6 cellular contexts compared by ENCODE assay signal in genomic region chr17:66345949-66346638, GRCh38. TPM values are rescaled to one million over a fixed set of nuclear protein-coding genes. Genes with fewer than 3 reads are reported as not detected.
A peak's percentile ranks its signal among the peaks of the same experiment; 100 is the strongest.
DNase-seq lines count a peak whose midpoint lies in the region; ATAC-seq and TF ChIP-seq lines count a peak whose summit lies in the region.
"Not testable (repeated sequence)": the region's sequence is repeated elsewhere in the genome, so short reads cannot be mapped to it uniquely, and the experiment has no call there.

No MANE protein-coding gene starts in this region.

- not testable (repeated sequence) for H3K9ac ChIP-seq in colonic mucosa (ENCODE audit: low read depth in 2 of 2, low read length in 2 of 2)

- H3K4me1 ChIP-seq in HEK293 (ENCODE audit: control insufficient read depth, insufficient read depth, low read length) (peaks cover 47% of the 10 kb centered on the region), colonic mucosa (peaks cover 17% of the 10 kb centered on the region), mucosa of descending colon (ENCODE audit: low read depth) (peaks cover 31% of the 10 kb centered on the region)

- intact Hi-C loops in colonic mucosa (cut with DNase I); left colon (cut with DNase I, micrococcal nuclease); mucosa of descending colon (cut with DNase I, micrococcal nuclease): not testable (repeated sequence)

- H3K27ac ChIP-seq in HEK293 (ENCODE audit: extremely low read depth, low read depth, low read length); colonic mucosa: not testable (repeated sequence)
- H3K27ac ChIP-seq in VCaP, result peak overlapping the region; percentile 37

- POLR2A ChIA-PET in HEK293 (lab: Yijun Ruan, JAX), result interaction anchor here (0.6 to 1.2 kb wide), 2 partner anchors 45 to 67 kb away, joined by 3 read pairs; no protein-coding TSS in a partner anchor

- not testable (repeated sequence) for H3K9me3 ChIP-seq in HEK293 (ENCODE audit: control insufficient read depth, insufficient read depth, low read depth, low read length); colonic mucosa; mucosa of descending colon

- CTCF ChIA-PET in HEK293 (lab: Yijun Ruan, JAX), result interaction anchor here (0.5 to 2.0 kb wide), 5 partner anchors 10 to 146 kb away, joined by 3 to 8 read pairs (median 4); no protein-coding TSS in a partner anchor

- TF ChIP-seq CTCF in HEK293 (tag by site-specific recombination; IDR thresholded peaks at IDR 0.05); VCaP (conservative IDR thresholded peaks at IDR 0.05); colonic mucosa (IDR thresholded peaks at IDR 0.05); mucosa of descending colon (IDR thresholded peaks at IDR 0.05): not testable (repeated sequence)

- H3K27me3 ChIP-seq in colonic mucosa, result not testable (repeated sequence)

- ATAC-seq in left colon (peak; percentile 53), mucosa of descending colon (peak; percentile 41)

- H3K4me3 ChIP-seq in HEK293 (ENCODE audit: low read depth, low read length); colonic mucosa; mucosa of descending colon: not testable (repeated sequence)

- DNase-seq in NCI-H226 (peak; percentile 15), colonic mucosa (peak; percentile 67), left colon (peak; percentile 30 to 53), mucosa of descending colon (peak in 1 of 3 donors; percentile 57)

- H3K36me3 ChIP-seq in HEK293 (ENCODE audit: control insufficient read depth in 2 of 2, insufficient read depth in 1 of 2, low read length in 2 of 2); colonic mucosa; mucosa of descending colon (ENCODE audit: low read depth): not testable (repeated sequence)

TF ChIP-seq in HEK293, 187 proteins besides CTCF, POLR2A, EP300 and RAD21:
- TF ChIP-seq ZNF664 (tag by site-specific recombination; IDR thresholded peaks at IDR 0.05), result peak; percentile 16; the same call in 1 of the 2 replicates

RNA-seq across cellular contexts. Expression of gene PRKCA, which starts 43.7 kb away (rescaled TPM):
- total RNA-seq in colonic mucosa (10 to 100 TPM; 40.0 to 41.8 TPM), left colon (10 to 100 TPM; 43.0 to 53.0 TPM), mucosa of descending colon (10 to 100 TPM; 42.3 to 77.7 (median 56.3) TPM)
